ENCODE assay signal across 22 cellular contexts in the genomic region with DNA sequence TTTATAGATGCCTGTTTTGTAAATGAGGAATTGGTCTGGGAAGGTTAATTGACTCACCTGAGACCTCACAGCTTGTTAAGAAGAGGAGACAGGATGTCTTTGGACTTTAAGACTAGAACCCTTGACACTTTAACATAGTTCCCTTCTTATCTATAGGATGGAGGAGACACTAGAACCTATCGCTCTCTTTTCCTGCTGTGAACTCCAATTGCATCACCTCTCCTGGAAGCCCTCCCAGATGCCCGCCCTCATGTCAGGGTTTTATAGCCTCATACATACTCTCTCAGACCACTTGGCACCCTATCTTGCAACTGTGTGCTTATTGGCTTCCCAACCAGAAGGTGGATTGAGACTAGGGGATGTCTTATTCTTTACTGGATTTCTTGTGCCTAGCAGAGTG.
"Had no signal": no experiment of that assay in that cellular context is flagged by ENCODE, and none has a peak within 500 bp of the region (broad histone marks: within the 10 kb centered on the region; RNA-seq: fewer than 3 reads in every experiment).

No MANE protein-coding gene starts in this region.

- H3K27ac ChIP-seq: breast epithelium, heart right ventricle, parathyroid adenoma had no signal

- ATAC-seq: activated CD4-positive, alpha-beta T cell treated with anti-CD3 and anti-CD28 coated beads for 36 hours; activated CD8-positive, alpha-beta memory T cell treated with anti-CD3 and anti-CD28 coated beads, Interleukin-2, amount 10 ng/mL, durations not matched to agents 7 days and 5 days; activated T-helper 17 cell treated with anti-CD3 and anti-CD28 coated beads, Interleukin-2, amount 50 U/mL, for 72 hours; heart right ventricle; left ventricle myocardium superior; mucosa of descending colon; stimulated activated naive B cell treated with anti-CD40 and anti-IgM and Interleukin-4, amounts not matched to agents 10 μg/mL and 1 μg/mL and 100 μg/mL, for 72 hours; T-cell; WTC11 had no signal

- H3K4me3 Mint-ChIP-seq: activated CD4-positive, alpha-beta memory T cell treated with anti-CD3 and anti-CD28 coated beads, Interleukin-2, amount 10 ng/mL, durations not matched to agents 7 days and 5 days; activated CD4-positive, alpha-beta T cell treated with anti-CD3 and anti-CD28 coated beads for 36 hours; activated CD8-positive, alpha-beta memory T cell treated with anti-CD3 and anti-CD28 coated beads, Interleukin-2, amount 10 ng/mL, durations not matched to agents 7 days and 5 days; activated naive CD4-positive, alpha-beta T cell treated with anti-CD3 and anti-CD28 coated beads for 36 hours; activated naive CD8-positive, alpha-beta T cell treated with anti-CD3 and anti-CD28 coated beads, Interleukin-2, amount 50 U/mL, for 24 hours; activated T-helper 17 cell treated with anti-CD3 and anti-CD28 coated beads, Interleukin-2, amount 50 U/mL, for 72 hours; memory B cell; stimulated activated naive B cell treated with anti-CD40 and anti-IgM and Interleukin-4, amounts not matched to agents 10 μg/mL and 1 μg/mL and 100 μg/mL, for 72 hours; WTC11 had no signal

- H3K4me3 ChIP-seq: breast epithelium, coronary artery, heart right ventricle, mucosa of descending colon, thoracic aorta, upper lobe of left lung had no signal

- H3K9me3 Mint-ChIP-seq: activated CD4-positive, alpha-beta memory T cell treated with anti-CD3 and anti-CD28 coated beads, Interleukin-2, amount 10 ng/mL, durations not matched to agents 7 days and 5 days; activated naive CD4-positive, alpha-beta T cell treated with anti-CD3 and anti-CD28 coated beads for 36 hours; activated naive CD8-positive, alpha-beta T cell treated with anti-CD3 and anti-CD28 coated beads, Interleukin-2, amount 50 U/mL, for 24 hours; activated T-helper 17 cell treated with anti-CD3 and anti-CD28 coated beads, Interleukin-2, amount 50 U/mL, for 72 hours; memory B cell; naive B cell; stimulated activated naive B cell treated with anti-CD40 and anti-IgM and Interleukin-4, amounts not matched to agents 10 μg/mL and 1 μg/mL and 100 μg/mL, for 72 hours; T-cell; WTC11 had no signal

- H3K36me3 ChIP-seq: breast epithelium, thoracic aorta had no signal

- H3K36me3 Mint-ChIP-seq: memory B cell; naive B cell; stimulated activated naive B cell treated with anti-CD40 and anti-IgM and Interleukin-4, amounts not matched to agents 10 μg/mL and 1 μg/mL and 100 μg/mL, for 72 hours; WTC11 had no signal

- H3K9me3 ChIP-seq: breast epithelium, heart right ventricle, mucosa of descending colon, thoracic aorta, upper lobe of left lung had no signal

- H3K27ac Mint-ChIP-seq: activated CD4-positive, alpha-beta memory T cell treated with anti-CD3 and anti-CD28 coated beads, Interleukin-2, amount 10 ng/mL, durations not matched to agents 7 days and 5 days; activated CD4-positive, alpha-beta T cell treated with anti-CD3 and anti-CD28 coated beads for 36 hours; activated CD8-positive, alpha-beta memory T cell treated with anti-CD3 and anti-CD28 coated beads, Interleukin-2, amount 10 ng/mL, durations not matched to agents 7 days and 5 days; activated naive CD4-positive, alpha-beta T cell treated with anti-CD3 and anti-CD28 coated beads for 36 hours; activated naive CD8-positive, alpha-beta T cell treated with anti-CD3 and anti-CD28 coated beads, Interleukin-2, amount 50 U/mL, for 24 hours; activated T-helper 17 cell treated with anti-CD3 and anti-CD28 coated beads, Interleukin-2, amount 50 U/mL, for 72 hours; stimulated activated naive B cell treated with anti-CD40 and anti-IgM and Interleukin-4, amounts not matched to agents 10 μg/mL and 1 μg/mL and 100 μg/mL, for 72 hours; WTC11 had no signal

- DNase-seq: activated CD4-positive, alpha-beta memory T cell treated with anti-CD3 and anti-CD28 coated beads, Interleukin-2, amount 10 ng/mL, durations not matched to agents 7 days and 5 days; activated CD4-positive, alpha-beta T cell treated with anti-CD3 and anti-CD28 coated beads for 36 hours; activated CD8-positive, alpha-beta memory T cell treated with anti-CD3 and anti-CD28 coated beads, Interleukin-2, amount 10 ng/mL, durations not matched to agents 7 days and 5 days; activated naive CD4-positive, alpha-beta T cell treated with anti-CD3 and anti-CD28 coated beads for 36 hours; activated naive CD8-positive, alpha-beta T cell treated with anti-CD3 and anti-CD28 coated beads, Interleukin-2, amount 50 U/mL, for 24 hours; activated T-cell treated with anti-CD3 and anti-CD28 coated beads, Interleukin-2, amount 50 U/mL, for 1 hour; aorta; heart right ventricle; kidney glomerular epithelial cell; left ventricle myocardium superior; mucosa of descending colon; naive B cell; stimulated activated naive B cell treated with anti-CD40 and anti-IgM and Interleukin-4, amounts not matched to agents 10 μg/mL and 1 μg/mL and 100 μg/mL, for 72 hours; T-cell; upper lobe of left lung had no signal

- H3K27me3 ChIP-seq: breast epithelium, upper lobe of left lung had no signal
